ENCODE assay signal across 22 cellular contexts in genomic region chr4:125358453-125358852, GRCh38. TPM values are rescaled to one million over a fixed set of nuclear protein-coding genes. Genes with fewer than 3 reads are reported as not detected.
A peak's percentile ranks its signal among the peaks of the same experiment; 100 is the strongest.
DNase-seq lines count a peak whose midpoint lies in the region; ATAC-seq and TF ChIP-seq lines count a peak whose summit lies in the region.
"Had no signal": no experiment of that assay in that cellular context is flagged by ENCODE, and none has a peak within 500 bp of the region (broad histone marks: within the 10 kb centered on the region; RNA-seq: fewer than 3 reads in every experiment).

No MANE protein-coding gene starts in this region.

- H3K4me3 ChIP-seq in GM23338 (no peak overlapping the region), IMR-90 (ENCODE audit: insufficient read depth, low read depth, low read length) (no peak overlapping the region), iPS-18a (ENCODE audit: low read length) (peak overlapping the region; percentile 46), neural progenitor cell (peak overlapping the region; percentile 25)
- H3K4me3 ChIP-seq: BLaER1, GM23248 had no signal

- no peak overlapping the region for H2AFZ ChIP-seq in GM23338
- no peak overlapping the region for H2AFZ ChIP-seq in IMR-90 (replicated peaks; ENCODE audit: low read length, poor library complexity)
- H2AFZ ChIP-seq in neural progenitor cell (replicated peaks), result no peak overlapping the region
- H2AFZ ChIP-seq: GM23248 had no signal

- BruUV-seq in IMR-90 (replicated peaks; lab: Mats Ljungman, UMichigan), result no TSS peak

- no peaks in the 10 kb centered on the region for H3K36me3 ChIP-seq in GM23338 (ENCODE audit: insufficient read depth)
- no peaks in the 10 kb centered on the region for H3K36me3 ChIP-seq in IMR-90 (ENCODE audit: control insufficient read depth, insufficient read depth, low read length)
- no peaks in the 10 kb centered on the region for H3K36me3 ChIP-seq in iPS-18a (ENCODE audit: control insufficient read depth, low read depth, low read length)
- H3K36me3 ChIP-seq in neural progenitor cell, result no peaks in the 10 kb centered on the region
- H3K36me3 ChIP-seq: BLaER1 had no signal

- H3K4me2 ChIP-seq in GM23338, result peak overlapping the region; percentile 1; the same call in 1 of the 2 replicates
- no peak overlapping the region for H3K4me2 ChIP-seq in IMR-90 (ENCODE audit: low read depth, low read length)
- H3K4me2 ChIP-seq in neural progenitor cell, result peak overlapping the region; percentile 76
- H3K4me2 ChIP-seq: BLaER1 had no signal

- H3K9me3 ChIP-seq in IMR-90 (ENCODE audit: control insufficient read depth, insufficient read depth, low read length) (no peaks in the 10 kb centered on the region), iPS-18a (ENCODE audit: control insufficient read depth, low read depth, low read length) (no peaks in the 10 kb centered on the region), neural progenitor cell (ENCODE audit: low read depth) (no peaks in the 10 kb centered on the region)
- H3K9me3 ChIP-seq: BLaER1 had no signal

- no peaks in the 10 kb centered on the region for H3K9me2 ChIP-seq in GM23338 (ENCODE audit: insufficient read depth)

- no peak overlapping the region for H2BK120ac ChIP-seq in IMR-90 (ENCODE audit: low read depth, low read length)

- no CpG with 5 or more reads among the region's 6 CpGs for WGBS in IMR-90 (ENCODE audit: extremely low coverage in 2 of 2, insufficient read length in 1 of 2), 2 experiments

- POLR2A ChIA-PET in IMR-90 (lab: Charles Lee; ENCODE audit: unreplicated experiment), result no interaction called here

- TF ChIP-seq RAD21 in IMR-90 (IDR thresholded peaks at IDR 0.05; ENCODE audit: low read length), result no peak

- H4K20me1 ChIP-seq in GM23338 (replicated peaks; ENCODE audit: insufficient read depth), result no peaks in the 10 kb centered on the region
- H4K20me1 ChIP-seq in IMR-90 (ENCODE audit: insufficient read depth, low read length), result no peaks in the 10 kb centered on the region
- no peaks in the 10 kb centered on the region for H4K20me1 ChIP-seq in neural progenitor cell (ENCODE audit: low read depth)
- H4K20me1 ChIP-seq: BLaER1 had no signal

- H3K4me1 ChIP-seq in GM23338 (ENCODE audit: insufficient read depth) (peaks cover 20% of the 10 kb centered on the region), IMR-90 (ENCODE audit: control insufficient read depth, insufficient read depth, low read length) (no peaks in the 10 kb centered on the region), iPS-18a (ENCODE audit: control insufficient read depth, low read depth, low read length) (peaks cover 49% of the 10 kb centered on the region), neural progenitor cell (peaks cover 64% of the 10 kb centered on the region)
- H3K4me1 ChIP-seq: BLaER1 had no signal

- intact Hi-C loops in IMR-90 (cut with micrococcal nuclease), result no loop called here
- intact Hi-C loops in activated T-helper 1 cell treated with anti-CD3 and anti-CD28 coated beads, Interleukin-12 subunit alpha, Interleukin-12 subunit beta, Interleukin-2, Interleukin-4 antibody, amounts not matched to agents 30 ng/mL and 10 ng/mL and 1 ng/mL, durations not matched to agents 14 hours and 24 hours and 36 hours (cut with micrococcal nuclease), result no loop called here

- peaks cover 3% of the 10 kb centered on the region; the same call in 1 of the 2 replicates for H3K9me1 ChIP-seq in IMR-90 (ENCODE audit: insufficient read depth, low read length)

- DNase-seq in GM23338 (ENCODE audit: low spot score) (peak; percentile 28), IMR-90 (no peak), neural progenitor cell (ENCODE audit: low spot score) (peak; percentile 16), caudate nucleus (lab: John Stamatoyannopoulos, UW) (no peak), D341Med (ENCODE audit: low spot score) (no peak), KBM-7 (no peak)
- DNase-seq in activated T-helper 1 cell treated with anti-CD3 and anti-CD28 coated beads, Interleukin-12 subunit alpha, Interleukin-12 subunit beta, Interleukin-2, Interleukin-4 antibody, amounts not matched to agents 30 ng/mL and 10 ng/mL and 1 ng/mL, durations not matched to agents 14 hours and 24 hours and 36 hours (ENCODE audit: low spot score), result no peak
- DNase-seq: CD4-positive, CD25-positive, alpha-beta regulatory T cell; GF-D8; HCEC 1CT; Karpas-422; NCI-H1092; NCI-H1417 treated with DMSO at 0.1 percent for 48 hours; NCI-H1694 treated with DMSO at 0.1 percent for 48 hours; NCI-H2081; NCI-H2227 treated with DMSO at 0.1 percent for 48 hours; NCI-H526 treated with DMSO at 0.1 percent for 48 hours; RPMI8226; SHP77 had no signal

- H3K79me2 ChIP-seq in GM23338 (replicated peaks; ENCODE audit: insufficient read depth), result no peaks in the 10 kb centered on the region
- peaks cover 25% of the 10 kb centered on the region for H3K79me2 ChIP-seq in neural progenitor cell (ENCODE audit: low read depth)

- H3K23ac ChIP-seq in IMR-90 (ENCODE audit: low read depth, low read length), result no peak overlapping the region

- no peak overlapping the region for H3K4ac ChIP-seq in IMR-90 (ENCODE audit: low read depth, low read length)

- TF ChIP-seq CTCF in GM23338 (conservative IDR thresholded peaks at IDR 0.05; ENCODE audit: low read depth in 2 of 2), result no peak
- TF ChIP-seq CTCF in IMR-90 (conservative IDR thresholded peaks at IDR 0.05; ENCODE audit: low read depth, low read length), result no peak
- TF ChIP-seq CTCF in neural progenitor cell (IDR thresholded peaks at IDR 0.05), result no peak

- H3K79me1 ChIP-seq in IMR-90 (ENCODE audit: low read depth in 1 of 2, low read length in 2 of 2), result peaks cover 3 to 4% of the 10 kb centered on the region in 2 experiments

- H4K8ac ChIP-seq in IMR-90 (ENCODE audit: low read depth in 2 of 2, low read length in 2 of 2), result no peak overlapping the region

- H3K27me3 Mint-ChIP-seq in GM23338 (ENCODE audit: insufficient read depth, low read depth, poor library complexity), result peaks cover 2% of the 10 kb centered on the region
- H3K27me3 Mint-ChIP-seq in neural progenitor cell (ENCODE audit: insufficient read depth, low read depth), result no peaks in the 10 kb centered on the region
- no peaks in the 10 kb centered on the region for H3K27me3 Mint-ChIP-seq in activated T-helper 1 cell treated with anti-CD3 and anti-CD28 coated beads, Interleukin-12 subunit alpha, Interleukin-12 subunit beta, Interleukin-2, Interleukin-4 antibody, amounts not matched to agents 30 ng/mL and 10 ng/mL and 1 ng/mL, durations not matched to agents 14 hours and 24 hours and 36 hours (ENCODE audit: insufficient read depth)
- H3K27me3 Mint-ChIP-seq: CD4-positive, CD25-positive, alpha-beta regulatory T cell had no signal

- H2BK15ac ChIP-seq in IMR-90 (ENCODE audit: low read depth, low read length), result no peak overlapping the region

- H3K9ac ChIP-seq in IMR-90 (ENCODE audit: low read depth, low read length) (no peak overlapping the region), iPS-18a (ENCODE audit: low read length) (no peak overlapping the region), neural progenitor cell (no peak overlapping the region)
- H3K9ac ChIP-seq: BLaER1, GM23248 had no signal

- H3K27me3 ChIP-seq in GM23338 (ENCODE audit: insufficient read depth) (no peaks in the 10 kb centered on the region), IMR-90 (ENCODE audit: control insufficient read depth, insufficient read depth, low read length) (no peaks in the 10 kb centered on the region), iPS-18a (ENCODE audit: control insufficient read depth, insufficient read depth, low read length) (peaks cover 14% of the 10 kb centered on the region), neural progenitor cell (no peaks in the 10 kb centered on the region)
- H3K27me3 ChIP-seq: BLaER1 had no signal

- H3F3A ChIP-seq in GM23338 (replicated peaks; ENCODE audit: low read depth) (no peaks in the 10 kb centered on the region), neural progenitor cell (ENCODE audit: low read depth) (peaks cover 49% of the 10 kb centered on the region)

- no peak overlapping the region for H2BK5ac ChIP-seq in IMR-90 (ENCODE audit: low read depth, low read length, poor library complexity, severe bottlenecking)

- no peak overlapping the region for H2BK20ac ChIP-seq in IMR-90 (ENCODE audit: low read depth, low read length)

- peak overlapping the region; percentile 8; the same call in 1 of the 2 replicates for H2AK5ac ChIP-seq in IMR-90 (ENCODE audit: low read depth, low read length)

- no peak overlapping the region for H3K18ac ChIP-seq in IMR-90 (ENCODE audit: low read depth, low read length)

- peak; percentile 22; the same call in 2 of the 3 replicates for ATAC-seq in GM23338
- ATAC-seq in IMR-90 (ENCODE audit: low read depth), result no peak

- no peaks in the 10 kb centered on the region for H3K9me3 Mint-ChIP-seq in GM23338
- no peaks in the 10 kb centered on the region for H3K9me3 Mint-ChIP-seq in neural progenitor cell
- no peaks in the 10 kb centered on the region for H3K9me3 Mint-ChIP-seq in activated T-helper 1 cell treated with anti-CD3 and anti-CD28 coated beads, Interleukin-12 subunit alpha, Interleukin-12 subunit beta, Interleukin-2, Interleukin-4 antibody, amounts not matched to agents 30 ng/mL and 10 ng/mL and 1 ng/mL, durations not matched to agents 14 hours and 24 hours and 36 hours

- no peak for TF ChIP-seq POLR2A in IMR-90 (IDR thresholded peaks at IDR 0.05; ENCODE audit: low read depth, low read length)

- H3K27ac ChIP-seq in GM23338 (ENCODE audit: low read depth) (no peak overlapping the region), IMR-90 (ENCODE audit: insufficient read depth, low read length) (no peak overlapping the region), iPS-18a (ENCODE audit: low read length) (no peak overlapping the region), neural progenitor cell (peak overlapping the region; percentile 88), caudate nucleus (ENCODE audit: low read depth, low read length) (no peak overlapping the region)
- H3K27ac ChIP-seq: BLaER1, GM23248 had no signal

- CTCF ChIA-PET in IMR-90 (lab: Yijun Ruan, JAX), result no interaction called here

- H3K36me3 Mint-ChIP-seq in GM23338 (ENCODE audit: low read depth) (no peaks in the 10 kb centered on the region), neural progenitor cell (no peaks in the 10 kb centered on the region)
- no peaks in the 10 kb centered on the region for H3K36me3 Mint-ChIP-seq in activated T-helper 1 cell treated with anti-CD3 and anti-CD28 coated beads, Interleukin-12 subunit alpha, Interleukin-12 subunit beta, Interleukin-2, Interleukin-4 antibody, amounts not matched to agents 30 ng/mL and 10 ng/mL and 1 ng/mL, durations not matched to agents 14 hours and 24 hours and 36 hours (ENCODE audit: low read depth)
- H3K36me3 Mint-ChIP-seq: CD4-positive, CD25-positive, alpha-beta regulatory T cell had no signal

- H3K4me1 Mint-ChIP-seq in GM23338 (peaks cover 26% of the 10 kb centered on the region), neural progenitor cell (peaks cover 36% of the 10 kb centered on the region)
- H3K4me1 Mint-ChIP-seq in activated T-helper 1 cell treated with anti-CD3 and anti-CD28 coated beads, Interleukin-12 subunit alpha, Interleukin-12 subunit beta, Interleukin-2, Interleukin-4 antibody, amounts not matched to agents 30 ng/mL and 10 ng/mL and 1 ng/mL, durations not matched to agents 14 hours and 24 hours and 36 hours (ENCODE audit: low read depth), result no peaks in the 10 kb centered on the region
- H3K4me1 Mint-ChIP-seq: CD4-positive, CD25-positive, alpha-beta regulatory T cell had no signal

- no peak overlapping the region for H3K56ac ChIP-seq in IMR-90 (ENCODE audit: extremely low read depth, insufficient read depth, low read length)

- no peak overlapping the region for H4K5ac ChIP-seq in IMR-90 (ENCODE audit: low read depth, low read length)

- H4K91ac ChIP-seq in IMR-90 (ENCODE audit: insufficient read depth, low read depth, low read length), result no peak overlapping the region

- H3K27ac Mint-ChIP-seq in GM23338 (no peak overlapping the region), neural progenitor cell (no peak overlapping the region)
- H3K27ac Mint-ChIP-seq in activated T-helper 1 cell treated with anti-CD3 and anti-CD28 coated beads, Interleukin-12 subunit alpha, Interleukin-12 subunit beta, Interleukin-2, Interleukin-4 antibody, amounts not matched to agents 30 ng/mL and 10 ng/mL and 1 ng/mL, durations not matched to agents 14 hours and 24 hours and 36 hours, result no peak overlapping the region
- H3K27ac Mint-ChIP-seq: CD4-positive, CD25-positive, alpha-beta regulatory T cell had no signal

- no peak overlapping the region for H3K14ac ChIP-seq in IMR-90 (replicated peaks; ENCODE audit: low read depth, low read length)

- dilution Hi-C loops in IMR-90 (cut with HindIII; ENCODE audit: low sequenced_read_pairs, unreplicated experiment), result no loop called here

- H2AK9ac ChIP-seq in IMR-90 (replicated peaks; ENCODE audit: low read depth, low read length, poor library complexity), result no peak overlapping the region

- in situ Hi-C loops in IMR-90 (cut with MboI; ENCODE audit: low sequenced_read_pairs), result no loop called here
- in situ Hi-C loops in KBM-7 (cut with MboI; ENCODE audit: low pct_unique_long_range_greater_than_20kb, low sequenced_read_pairs), result no loop called here

- H3K4me3 Mint-ChIP-seq in GM23338 (no peak overlapping the region), neural progenitor cell (no peak overlapping the region)
- H3K4me3 Mint-ChIP-seq in activated T-helper 1 cell treated with anti-CD3 and anti-CD28 coated beads, Interleukin-12 subunit alpha, Interleukin-12 subunit beta, Interleukin-2, Interleukin-4 antibody, amounts not matched to agents 30 ng/mL and 10 ng/mL and 1 ng/mL, durations not matched to agents 14 hours and 24 hours and 36 hours, result no peak overlapping the region
- H3K4me3 Mint-ChIP-seq: CD4-positive, CD25-positive, alpha-beta regulatory T cell had no signal

RNA-seq across cellular contexts. Expression of gene FAT4, which starts 43.7 kb away (rescaled TPM):
- 6.1 and 6.8 TPM in 2 replicates for total RNA-seq in GM23338 (2014; rRNA removed; shearing (Covaris generic))
- polyA plus RNA-seq in GM23338 (2016; fragmentation: Nextera tagmentation; extraction: Ambion mirVana) (0.53 and 0.68 TPM in 2 replicates), IMR-90 (2012; rRNA removed) (6.8 and 7.2 TPM in 2 replicates)
- total RNA-seq in IMR-90 (2012; rRNA removed) (35.6 and 37.5 TPM in 2 replicates), neural progenitor cell (ENCODE audit: low replicate concordance) (7.4 and 8.5 TPM in 2 replicates)
- 2.6 and 3.1 TPM in 2 replicates for polyA plus RNA-seq in IMR-90 (2012; cell fraction: cytosol; rRNA removed)
- 3.5 and 10.2 TPM in 2 replicates for polyA plus RNA-seq in IMR-90 (2012; cell fraction: nucleus; rRNA removed; ENCODE audit: low replicate concordance)
- not detected in 2 replicates for total RNA-seq in activated T-helper 1 cell treated with anti-CD3 and anti-CD28 coated beads, Interleukin-12 subunit alpha, Interleukin-12 subunit beta, Interleukin-2, Interleukin-4 antibody, amounts not matched to agents 30 ng/mL and 10 ng/mL and 1 ng/mL, durations not matched to agents 14 hours and 24 hours and 36 hours
- polyA plus RNA-seq: CD4-positive, CD25-positive, alpha-beta regulatory T cell had no signal

Comparison
In these comparisons a context has a peak if more than half of its experiments do, and no peak if none do; other contexts are left out.
1. DNase-seq: peak in GM23338 (single experiment) and neural progenitor cell (single experiment); none in IMR-90 (single experiment), caudate nucleus (0 of 61), activated T-helper 1 cell treated with anti-CD3 and anti-CD28 coated beads, Interleukin-12 subunit alpha, Interleukin-12 subunit beta, Interleukin-2, Interleukin-4 antibody, amounts not matched to agents 30 ng/mL and 10 ng/mL and 1 ng/mL, durations not matched to agents 14 hours and 24 hours and 36 hours (single experiment), D341Med (single experiment) and KBM-7 (single experiment).
2. H3K4me3 ChIP-seq: peak in iPS-18a (single experiment) and neural progenitor cell (single experiment); none in GM23338 (single experiment) and IMR-90 (single experiment).